26 cellular contexts compared by ENCODE assay signal in genomic region chr1:207020016-207020708, GRCh38. TPM values are rescaled to one million over a fixed set of nuclear protein-coding genes. Genes with fewer than 3 reads are reported as not detected.
A peak's percentile ranks its signal among the peaks of the same experiment; 100 is the strongest.
DNase-seq lines count a peak whose midpoint lies in the region; ATAC-seq, FAIRE-seq and TF ChIP-seq lines count a peak whose summit lies in the region.
"Had no signal": no experiment of that assay in that cellular context is flagged by ENCODE, and none has a peak within 500 bp of the region (broad histone marks: within the 10 kb centered on the region; RNA-seq: fewer than 3 reads in every experiment).

No MANE protein-coding gene starts in this region.

- H3K9me1 ChIP-seq in IMR-90 (ENCODE audit: insufficient read depth, low read length) (peaks cover 14% of the 10 kb centered on the region), K562 (ENCODE audit: control insufficient read depth, insufficient read depth, low read length) (peaks cover 8% of the 10 kb centered on the region)

- no peak overlapping the region; the same call in 1 of the 2 replicates for H3K4ac ChIP-seq in IMR-90 (ENCODE audit: low read depth, low read length)

- no peak overlapping the region for H3K23ac ChIP-seq in IMR-90 (ENCODE audit: low read depth, low read length)

- H4K8ac ChIP-seq in IMR-90 (ENCODE audit: low read depth in 2 of 2, low read length in 2 of 2): no peak overlapping the region

- no peak for DNase-seq in IMR-90
- DNase-seq in K562 (ENCODE audit: extremely low read depth in 1 of 4, low spot score in 3 of 4): peak in 3 of 4 experiments; percentile 49 to 72 (median 59)
- DNase-seq in kidney tubule cell (ENCODE audit: low spot score): peak; percentile 56
- DNase-seq in transverse colon: peak; percentile 80
- no peak for DNase-seq in activated gamma-delta T cell treated with Interleukin-2 at 50 U/mL for 16 hours
- DNase-seq in HTR-8/SVneo (ENCODE audit: insufficient read length, low spot score): no peak
- DNase-seq: activated CD4-positive, alpha-beta T cell treated with anti-CD3 and anti-CD28 coated beads for 48 hours; activated CD8-positive, alpha-beta memory T cell treated with anti-CD3 and anti-CD28 coated beads, Interleukin-2, amount 50 U/mL, for 4 hours; activated naive CD4-positive, alpha-beta T cell; AML-193; anterior cingulate cortex; COR-L47; naive thymus-derived CD4-positive, alpha-beta T cell; NCI-H1417 treated with DMSO at 0.1 percent for 48 hours; NCI-H2171; ovary; RPMI8226; sigmoid colon; stimulated activated CD4-positive, alpha-beta T cell treated with anti-CD3 and anti-CD28 coated beads, Interleukin-2, amount 100 ng/mL, for 24 hours had no signal

- H4K91ac ChIP-seq in IMR-90 (ENCODE audit: insufficient read depth, low read depth, low read length): no peak overlapping the region

- H3K4me2 ChIP-seq in IMR-90 (ENCODE audit: low read depth, low read length) (no peak overlapping the region), K562 (ENCODE audit: insufficient read depth, low read length) (peak overlapping the region; percentile 71)

- TF ChIP-seq POLR2A in IMR-90 (IDR thresholded peaks at IDR 0.05; ENCODE audit: low read depth, low read length): no peak
- TF ChIP-seq POLR2A in K562 (conservative IDR thresholded peaks at IDR 0.05): no peak
- peak; percentile 29 for TF ChIP-seq POLR2A in transverse colon (IDR thresholded peaks at IDR 0.05)

- ATAC-seq in IMR-90 (ENCODE audit: low read depth) (no peak), K562 (no peak), HG03439 (IDR thresholded peaks at IDR 0.05; ENCODE audit: unreplicated experiment) (no peak), HG03342 (IDR thresholded peaks at IDR 0.05; ENCODE audit: unreplicated experiment) (no peak)
- ATAC-seq: gastroesophageal sphincter; naive thymus-derived CD4-positive, alpha-beta T cell had no signal

- TF ChIP-seq CTCF in IMR-90 (conservative IDR thresholded peaks at IDR 0.05; ENCODE audit: low read depth, low read length): no peak
- TF ChIP-seq CTCF in K562 (IDR thresholded peaks at IDR 0.05 in 2 of 3, conservative IDR thresholded peaks at IDR 0.05 in 1 of 3; ENCODE audit: insufficient read depth in 2 of 3, low read depth in 1 of 3, low read length in 3 of 3): no peak
- TF ChIP-seq CTCF in transverse colon (IDR thresholded peaks at IDR 0.05): no peak

- H4K20me1 ChIP-seq in IMR-90 (ENCODE audit: insufficient read depth, low read length) (no peaks in the 10 kb centered on the region), K562 (replicated peaks; ENCODE audit: control insufficient read depth, insufficient read depth, low read length) (no peaks in the 10 kb centered on the region)

- H3K27me3 ChIP-seq in IMR-90 (ENCODE audit: control insufficient read depth, insufficient read depth, low read length) (no peaks in the 10 kb centered on the region; the same call in 1 of the 2 replicates), K562 (ENCODE audit: control insufficient read depth in 2 of 2, insufficient read depth in 2 of 2, low read length in 2 of 2) (no peaks in the 10 kb centered on the region), transverse colon (no peaks in the 10 kb centered on the region)
- H3K27me3 ChIP-seq: gastroesophageal sphincter, ovary, sigmoid colon had no signal

- TF ChIP-seq RAD21 in IMR-90 (IDR thresholded peaks at IDR 0.05; ENCODE audit: low read length) (no peak), K562 (CRISPR knock-in tag; conservative IDR thresholded peaks at IDR 0.05 in 1 of 2, IDR thresholded peaks at IDR 0.05 in 1 of 2) (no peak)

- FAIRE-seq in K562 (lab: Jason Lieb, UNC): no peak
- no peak for FAIRE-seq in HTR-8/SVneo (lab: Jason Lieb, UNC)
- FAIRE-seq: TTC549 had no signal

- H3K9ac ChIP-seq in IMR-90 (ENCODE audit: low read depth, low read length): no peak overlapping the region
- peak overlapping the region; percentile 10 to 55; a peak in 3 of 4 replicates for H3K9ac ChIP-seq in K562 (ENCODE audit: insufficient read depth in 1 of 2, low read depth in 2 of 2, low read length in 2 of 2)

- dilution Hi-C loops in IMR-90 (cut with HindIII; ENCODE audit: low sequenced_read_pairs, unreplicated experiment): no loop called here

- in situ Hi-C loops in IMR-90 (cut with MboI; ENCODE audit: low sequenced_read_pairs) (no loop called here), K562 (cut with MboI) (no loop called here), transverse colon (cut with MboI; ENCODE audit: low pct_ligation_motif_present in 1 of 4, low pct_unique_long_range_greater_than_20kb in 1 of 4, low sequenced_read_pairs in 3 of 4) (no loop called here)

- peak overlapping the region; percentile 27; the same call in 1 of the 2 replicates for H2BK20ac ChIP-seq in IMR-90 (ENCODE audit: low read depth, low read length)

- H3K9me3 ChIP-seq in IMR-90 (ENCODE audit: control insufficient read depth, insufficient read depth, low read length) (no peaks in the 10 kb centered on the region), K562 (replicated peaks; ENCODE audit: control insufficient read depth, insufficient read depth, low read depth, low read length) (no peaks in the 10 kb centered on the region), transverse colon (no peaks in the 10 kb centered on the region)
- H3K9me3 ChIP-seq: gastroesophageal sphincter, ovary, sigmoid colon had no signal

- H3K4me3 ChIP-seq in IMR-90 (ENCODE audit: insufficient read depth, low read depth, low read length): no peak overlapping the region
- H3K4me3 ChIP-seq in K562: no peak overlapping the region
- H3K4me3 ChIP-seq in transverse colon: no peak overlapping the region
- H3K4me3 ChIP-seq: gastroesophageal sphincter, ovary, sigmoid colon had no signal

- intact Hi-C loops in IMR-90 (cut with micrococcal nuclease): no loop called here
- intact Hi-C loops in K562 (cut with micrococcal nuclease): loop anchor here (2.0 to 5.0 kb wide), 3 partner anchors 57 to 727 kb away; partner anchors contain the start of gene CD55
- intact Hi-C loops in transverse colon (cut with DNase I; ENCODE audit: low total_unique reads): no loop called here

- TF ChIP-seq EP300 in K562 (IDR thresholded peaks at IDR 0.05; ENCODE audit: low read length) (peak; percentile 17; the same call in 1 of the 2 replicates), transverse colon (IDR thresholded peaks at IDR 0.05; ENCODE audit: low read depth) (no peak)

- H3K27ac ChIP-seq in IMR-90 (ENCODE audit: insufficient read depth, low read length) (no peak overlapping the region), K562 (ENCODE audit: extremely low read depth, low read depth, low read length) (peak overlapping the region; percentile 87), transverse colon (peak overlapping the region in 1 of 4 donors; percentile 10)
- H3K27ac ChIP-seq: gastroesophageal sphincter, ovary, sigmoid colon had no signal

- H3K18ac ChIP-seq in IMR-90 (ENCODE audit: low read depth, low read length): no peak overlapping the region

- 0 out of 2 replicates have a peak overlapping the region, but pooled peaks have one; percentile 66 for H3K14ac ChIP-seq in IMR-90 (replicated peaks; ENCODE audit: low read depth, low read length)

- H4K5ac ChIP-seq in IMR-90 (ENCODE audit: low read depth, low read length): no peak overlapping the region

- no peak overlapping the region for H3K56ac ChIP-seq in IMR-90 (ENCODE audit: extremely low read depth, insufficient read depth, low read length)

- H3K4me1 ChIP-seq in IMR-90 (ENCODE audit: control insufficient read depth, insufficient read depth, low read length) (peaks cover 5% of the 10 kb centered on the region), K562 (replicated peaks in 1 of 2; ENCODE audit: control insufficient read depth in 2 of 2, insufficient read depth in 2 of 2, low read length in 2 of 2) (peaks cover 74 to 88% of the 10 kb centered on the region in 2 experiments), transverse colon (peaks cover 0 to 15% (median 8%) of the 10 kb centered on the region in 4 donors)

- no peak overlapping the region for H2BK120ac ChIP-seq in IMR-90 (ENCODE audit: low read depth, low read length)

- peaks cover 6% of the 10 kb centered on the region; the same call in 2 of the 3 replicates for H3K79me2 ChIP-seq in K562 (ENCODE audit: control insufficient read depth, insufficient read depth, low read length)

- no peak overlapping the region; the same call in 2 of the 3 replicates for H2BK15ac ChIP-seq in IMR-90 (ENCODE audit: low read depth, low read length)

- CTCF ChIA-PET in IMR-90 (lab: Yijun Ruan, JAX): no interaction called here
- CTCF ChIA-PET in K562 (lab: Yijun Ruan, JAX; ENCODE audit: low intra/inter-chr PET ratio): no interaction called here

- POLR2A ChIA-PET in IMR-90 (lab: Charles Lee; ENCODE audit: unreplicated experiment) (no interaction called here), K562 (lab: Yijun Ruan, JAX) (interaction anchor here (0.7 to 8.6 kb wide), 6 partner anchors 9 to 347 kb away, joined by 3 to 97 read pairs (median 24); partner anchors contain the start of genes C1orf116 and YOD1)

- H2AFZ ChIP-seq in IMR-90 (replicated peaks; ENCODE audit: low read length, poor library complexity): peak overlapping the region; percentile 5
- H2AFZ ChIP-seq in K562 (ENCODE audit: low read depth, low read length): peak overlapping the region; percentile 67

- no peak overlapping the region for H2BK5ac ChIP-seq in IMR-90 (ENCODE audit: low read depth, low read length, poor library complexity, severe bottlenecking)

- no peaks in the 10 kb centered on the region for H3K79me1 ChIP-seq in IMR-90 (ENCODE audit: low read depth in 1 of 2, low read length in 2 of 2)

- H2AK9ac ChIP-seq in IMR-90 (replicated peaks; ENCODE audit: low read depth, low read length, poor library complexity): no peak overlapping the region

- no peaks in the 10 kb centered on the region for H3K36me3 ChIP-seq in IMR-90 (ENCODE audit: control insufficient read depth, insufficient read depth, low read length)
- H3K36me3 ChIP-seq in K562 (ENCODE audit: control insufficient read depth, insufficient read depth, low read length): peaks cover 7% of the 10 kb centered on the region; the same call in 2 of the 3 replicates
- H3K36me3 ChIP-seq in transverse colon: no peaks in the 10 kb centered on the region
- H3K36me3 ChIP-seq: gastroesophageal sphincter, ovary, sigmoid colon had no signal

- H2AK5ac ChIP-seq in IMR-90 (ENCODE audit: low read depth, low read length): 0 out of 2 replicates have a peak overlapping the region, but pooled peaks have one; percentile 20

- BruUV-seq in IMR-90 (replicated peaks; lab: Mats Ljungman, UMichigan) (no TSS peak), K562 (replicated peaks; lab: Mats Ljungman, UMichigan) (no TSS peak)

- WGBS in IMR-90 (ENCODE audit: extremely low coverage in 2 of 2, insufficient read length in 1 of 2), 2 experiments: no CpG with 5 or more reads among the region's 9 CpGs
- 28% methylated on average over 9 of the region's 9 CpGs for WGBS in K562 (ENCODE audit: insufficient coverage, low coverage, missing lambda C conversion rate)
- WGBS in transverse colon (ENCODE audit: low coverage in 1 of 2), 2 donors: 80% methylated on average over 9 of the region's 9 CpGs; no CpG with 5 or more reads in 1 of the 2 donors

RNA-seq across cellular contexts. Expression of gene C1orf116, which starts 12.4 kb away (rescaled TPM):
- total RNA-seq in IMR-90 (2012; rRNA removed): under 0.01 TPM in 1 of 2 replicates, not detected in the other
- 0.03 TPM in 1 of 2 replicates, not detected in the other for polyA plus RNA-seq in IMR-90 (2012; rRNA removed)
- polyA plus RNA-seq in IMR-90 (2012; cell fraction: cytosol; rRNA removed): 0.01 TPM in 1 of 2 replicates, not detected in the other
- 0.01 and 0.03 TPM in 2 replicates for polyA plus RNA-seq in IMR-90 (2012; cell fraction: nucleus; rRNA removed; ENCODE audit: low replicate concordance)
- total RNA-seq in K562 (2011; cell fraction: chromatin; rRNA removed; ENCODE audit: low replicate concordance): 2.8 and 4.0 TPM in 2 replicates
- 2.5 and 3.0 TPM in 2 replicates for total RNA-seq in K562 (2011; cell fraction: nucleolus; rRNA removed)
- 3.1 and 3.4 TPM in 2 replicates for total RNA-seq in K562 (2011; cell fraction: nucleoplasm; rRNA removed)
- 1.8 TPM in 2 replicates for total RNA-seq in K562 (2014; rRNA removed)
- total RNA-seq in K562 (2014; rRNA removed; fragmentation: Illumina TruSeq; extraction: Trizol): 0.80 and 0.95 TPM in 2 replicates
- total RNA-seq in K562 (2015; rRNA removed; fragmentation: Illumina TruSeq; extraction: Trizol): 0.80 and 0.87 TPM in 2 replicates
- 2.6 and 2.7 TPM in 2 replicates for total RNA-seq in K562 (2021)
- polyA plus RNA-seq in K562 (2011; rRNA removed): 1.2 and 2.6 TPM in 2 replicates
- polyA plus RNA-seq in K562 (2011; cell fraction: cytosol; rRNA removed): 0.81 and 1.4 TPM in 2 replicates
- 2.3 and 5.0 TPM in 2 replicates for polyA plus RNA-seq in K562 (2011; cell fraction: nucleus; rRNA removed)
- 2.2 and 2.8 TPM in 2 replicates for polyA plus RNA-seq in K562 (2012)
- polyA plus RNA-seq in K562 (2014; fragmentation: Illumina TruSeq; extraction: Trizol): 3.0 and 3.1 TPM in 2 replicates
- polyA plus RNA-seq in K562 (2014; fragmentation: Nextera tagmentation; extraction: Ambion mirVana): under 1 TPM; 0.62 to 0.69 TPM
- 0.62 and 0.95 TPM in 2 replicates for polyA plus RNA-seq in K562 (2014; rRNA removed)
- 2.6 TPM in 2 replicates for polyA minus RNA-seq in K562 (2011; rRNA and poly(A)+ RNA removed)
- 2.4 and 2.5 TPM in 2 replicates for polyA minus RNA-seq in K562 (2011; cell fraction: cytosol; rRNA and poly(A)+ RNA removed)
- polyA minus RNA-seq in K562 (2011; cell fraction: nucleus; rRNA and poly(A)+ RNA removed): 4.4 and 5.2 TPM in 2 replicates
- 10 to 100 TPM; 25.7 to 41.2 (median 29.2) TPM for total RNA-seq in transverse colon
- total RNA-seq: H4 had no signal
- polyA plus RNA-seq: naive thymus-derived CD4-positive, alpha-beta T cell had no signal

RNA-seq across cellular contexts. Expression of gene YOD1, which starts 30.8 kb away (rescaled TPM):
- 5.4 and 10.3 TPM in 2 replicates for total RNA-seq in IMR-90 (2012; rRNA removed)
- 1.6 and 1.8 TPM in 2 replicates for polyA plus RNA-seq in IMR-90 (2012; rRNA removed)
- polyA plus RNA-seq in IMR-90 (2012; cell fraction: cytosol; rRNA removed): 0.17 and 0.26 TPM in 2 replicates
- 0.81 and 3.8 TPM in 2 replicates for polyA plus RNA-seq in IMR-90 (2012; cell fraction: nucleus; rRNA removed; ENCODE audit: low replicate concordance)
- 25.7 and 74.5 TPM in 2 replicates for total RNA-seq in K562 (2011; cell fraction: chromatin; rRNA removed; ENCODE audit: low replicate concordance)
- 20.0 and 23.4 TPM in 2 replicates for total RNA-seq in K562 (2011; cell fraction: nucleolus; rRNA removed)
- total RNA-seq in K562 (2011; cell fraction: nucleoplasm; rRNA removed): 50.4 and 82.5 TPM in 2 replicates
- 47.5 and 49.8 TPM in 2 replicates for total RNA-seq in K562 (2014; rRNA removed)
- total RNA-seq in K562 (2014; rRNA removed; fragmentation: Illumina TruSeq; extraction: Trizol): 78.1 and 91.0 TPM in 2 replicates
- 51.8 and 56.0 TPM in 2 replicates for total RNA-seq in K562 (2015; rRNA removed; fragmentation: Illumina TruSeq; extraction: Trizol)
- 61.6 and 61.7 TPM in 2 replicates for total RNA-seq in K562 (2021)
- polyA plus RNA-seq in K562 (2011; rRNA removed): 38.8 and 46.9 TPM in 2 replicates
- 9.4 and 20.3 TPM in 2 replicates for polyA plus RNA-seq in K562 (2011; cell fraction: cytosol; rRNA removed)
- 23.5 and 35.3 TPM in 2 replicates for polyA plus RNA-seq in K562 (2011; cell fraction: nucleus; rRNA removed)
- polyA plus RNA-seq in K562 (2012): 19.8 and 21.4 TPM in 2 replicates
- 43.9 and 46.5 TPM in 2 replicates for polyA plus RNA-seq in K562 (2014; fragmentation: Illumina TruSeq; extraction: Trizol)
- 10 to 100 TPM; 18.2 to 24.0 TPM for polyA plus RNA-seq in K562 (2014; fragmentation: Nextera tagmentation; extraction: Ambion mirVana)
- polyA plus RNA-seq in K562 (2014; rRNA removed): 27.9 and 28.7 TPM in 2 replicates
- polyA minus RNA-seq in K562 (2011; rRNA and poly(A)+ RNA removed): 61.7 and 76.1 TPM in 2 replicates
- 33.8 and 43.8 TPM in 2 replicates for polyA minus RNA-seq in K562 (2011; cell fraction: cytosol; rRNA and poly(A)+ RNA removed)
- polyA minus RNA-seq in K562 (2011; cell fraction: nucleus; rRNA and poly(A)+ RNA removed): 50.4 and 102 TPM in 2 replicates
- 10 to 100 TPM in 2 of 4 donors, 1 to 10 TPM in 2; 9.0 to 17.5 (median 12.0) TPM for total RNA-seq in transverse colon

RNA-seq across cellular contexts. Expression of gene PFKFB2, which starts 32.9 kb away (rescaled TPM):
- 1.3 and 1.7 TPM in 2 replicates for total RNA-seq in IMR-90 (2012; rRNA removed)
- 0.53 and 0.62 TPM in 2 replicates for polyA plus RNA-seq in IMR-90 (2012; rRNA removed)
- polyA plus RNA-seq in IMR-90 (2012; cell fraction: cytosol; rRNA removed): 0.14 TPM in 2 replicates
- 0.27 and 1.4 TPM in 2 replicates for polyA plus RNA-seq in IMR-90 (2012; cell fraction: nucleus; rRNA removed; ENCODE audit: low replicate concordance)
- total RNA-seq in K562 (2011; cell fraction: chromatin; rRNA removed; ENCODE audit: low replicate concordance): 29.4 and 45.8 TPM in 2 replicates
- 18.0 and 21.1 TPM in 2 replicates for total RNA-seq in K562 (2011; cell fraction: nucleolus; rRNA removed)
- 29.2 and 44.5 TPM in 2 replicates for total RNA-seq in K562 (2011; cell fraction: nucleoplasm; rRNA removed)
- 10.5 and 12.3 TPM in 2 replicates for total RNA-seq in K562 (2014; rRNA removed)
- 21.9 and 26.2 TPM in 2 replicates for total RNA-seq in K562 (2014; rRNA removed; fragmentation: Illumina TruSeq; extraction: Trizol)
- 17.3 and 17.8 TPM in 2 replicates for total RNA-seq in K562 (2015; rRNA removed; fragmentation: Illumina TruSeq; extraction: Trizol)
- 20.4 and 22.9 TPM in 2 replicates for total RNA-seq in K562 (2021)
- polyA plus RNA-seq in K562 (2011; rRNA removed): 24.1 and 26.0 TPM in 2 replicates
- polyA plus RNA-seq in K562 (2011; cell fraction: cytosol; rRNA removed): 7.4 and 16.5 TPM in 2 replicates
- 45.3 and 52.2 TPM in 2 replicates for polyA plus RNA-seq in K562 (2011; cell fraction: nucleus; rRNA removed)
- 11.2 and 14.1 TPM in 2 replicates for polyA plus RNA-seq in K562 (2012)
- 13.5 and 16.4 TPM in 2 replicates for polyA plus RNA-seq in K562 (2014; fragmentation: Illumina TruSeq; extraction: Trizol)
- 1 to 10 TPM; 6.9 to 7.6 TPM for polyA plus RNA-seq in K562 (2014; fragmentation: Nextera tagmentation; extraction: Ambion mirVana)
- 11.7 and 11.9 TPM in 2 replicates for polyA plus RNA-seq in K562 (2014; rRNA removed)
- 44.6 and 45.6 TPM in 2 replicates for polyA minus RNA-seq in K562 (2011; rRNA and poly(A)+ RNA removed)
- polyA minus RNA-seq in K562 (2011; cell fraction: cytosol; rRNA and poly(A)+ RNA removed): 11.7 and 14.3 TPM in 2 replicates
- polyA minus RNA-seq in K562 (2011; cell fraction: nucleus; rRNA and poly(A)+ RNA removed): 18.3 and 29.3 TPM in 2 replicates
- 100 to 1,000 TPM in 1 of 4 donors, 10 to 100 TPM in 3; 84.2 to 155 (median 91.1) TPM for total RNA-seq in transverse colon

RNA-seq across cellular contexts. Expression of gene FCAMR, which starts 49.9 kb away (rescaled TPM):
- total RNA-seq in IMR-90 (2012; rRNA removed): not detected in 2 replicates
- polyA plus RNA-seq in IMR-90 (2012; rRNA removed): not detected in 2 replicates
- not detected in 2 replicates for polyA plus RNA-seq in IMR-90 (2012; cell fraction: cytosol; rRNA removed)
- 0.05 TPM in 1 of 2 replicates, not detected in the other for polyA plus RNA-seq in IMR-90 (2012; cell fraction: nucleus; rRNA removed; ENCODE audit: low replicate concordance)
- not detected in 2 replicates for total RNA-seq in K562 (2011; cell fraction: chromatin; rRNA removed; ENCODE audit: low replicate concordance)
- not detected in 2 replicates for total RNA-seq in K562 (2011; cell fraction: nucleolus; rRNA removed)
- not detected in 2 replicates for total RNA-seq in K562 (2011; cell fraction: nucleoplasm; rRNA removed)
- not detected in 2 replicates for total RNA-seq in K562 (2014; rRNA removed)
- total RNA-seq in K562 (2014; rRNA removed; fragmentation: Illumina TruSeq; extraction: Trizol): not detected in 2 replicates
- total RNA-seq in K562 (2015; rRNA removed; fragmentation: Illumina TruSeq; extraction: Trizol): not detected in 2 replicates
- total RNA-seq in K562 (2021): not detected in 2 replicates
- polyA plus RNA-seq in K562 (2011; rRNA removed): not detected in 2 replicates
- not detected in 2 replicates for polyA plus RNA-seq in K562 (2011; cell fraction: cytosol; rRNA removed)
- not detected in 2 replicates for polyA plus RNA-seq in K562 (2011; cell fraction: nucleus; rRNA removed)
- polyA plus RNA-seq in K562 (2012): not detected in 2 replicates
- polyA plus RNA-seq in K562 (2014; fragmentation: Illumina TruSeq; extraction: Trizol): not detected in 2 replicates
- not detected for polyA plus RNA-seq in K562 (2014; fragmentation: Nextera tagmentation; extraction: Ambion mirVana)
- not detected in 2 replicates for polyA plus RNA-seq in K562 (2014; rRNA removed)
- not detected in 2 replicates for polyA minus RNA-seq in K562 (2011; rRNA and poly(A)+ RNA removed)
- polyA minus RNA-seq in K562 (2011; cell fraction: cytosol; rRNA and poly(A)+ RNA removed): not detected in 2 replicates
- not detected in 2 replicates for polyA minus RNA-seq in K562 (2011; cell fraction: nucleus; rRNA and poly(A)+ RNA removed)
- 1 to 10 TPM in 1 of 4 donors, under 1 TPM in 2, not detected in 1; 0.37 to 2.4 (median 0.64) TPM for total RNA-seq in transverse colon
- total RNA-seq: H4; LHCN-M2; lower leg skin; naive thymus-derived CD4-positive, alpha-beta T cell; ovary; sigmoid colon had no signal
- polyA plus RNA-seq: naive thymus-derived CD4-positive, alpha-beta T cell; ovary had no signal

Comparison
In these comparisons a context has a peak if more than half of its experiments do, and no peak if none do; other contexts are left out.
1. DNase-seq: peak in K562 (3 of 4), kidney tubule cell (single experiment) and transverse colon (single experiment); none in IMR-90 (single experiment), activated gamma-delta T cell treated with Interleukin-2 at 50 U/mL for 16 hours (single experiment) and HTR-8/SVneo (single experiment).
2. RNA of gene C1orf116, which starts 12.4 kb away (total RNA-seq): 25.7 to 41.2 TPM in transverse colon; 0.80 to 4.0 TPM in K562 and under 0.01 TPM in IMR-90; every median in the first group is over 4 times any median in the second.